1 cellular context compared by ENCODE assay signal in genomic region chr10:15211464-15211979, GRCh38.
TF ChIP-seq lines count a peak whose summit lies in the region.

No MANE protein-coding gene starts in this region.

TF ChIP-seq in IMR-90, 13 proteins besides CTCF, POLR2A, EP300 and RAD21:
- TF ChIP-seq, protein P1, sequence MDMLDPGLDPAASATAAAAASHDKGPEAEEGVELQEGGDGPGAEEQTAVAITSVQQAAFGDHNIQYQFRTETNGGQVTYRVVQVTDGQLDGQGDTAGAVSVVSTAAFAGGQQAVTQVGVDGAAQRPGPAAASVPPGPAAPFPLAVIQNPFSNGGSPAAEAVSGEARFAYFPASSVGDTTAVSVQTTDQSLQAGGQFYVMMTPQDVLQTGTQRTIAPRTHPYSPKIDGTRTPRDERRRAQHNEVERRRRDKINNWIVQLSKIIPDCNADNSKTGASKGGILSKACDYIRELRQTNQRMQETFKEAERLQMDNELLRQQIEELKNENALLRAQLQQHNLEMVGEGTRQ (IDR thresholded peaks at IDR 0.05; ENCODE audit: low read depth, low read length) = no peak
- TF ChIP-seq RCOR1 (IDR thresholded peaks at IDR 0.05; ENCODE audit: insufficient replicate concordance, low read length) (no peak), CEBPB (IDR thresholded peaks at IDR 0.05; ENCODE audit: low read depth, low read length) (peak; percentile 62; the same call in 1 of the 2 replicates), BHLHE40 (IDR thresholded peaks at IDR 0.05; ENCODE audit: low read depth, low read length) (peak; percentile 56; the same call in 1 of the 2 replicates), FOS (IDR thresholded peaks at IDR 0.05; ENCODE audit: low read depth, low read length) (peak; percentile 88), MAFK (IDR thresholded peaks at IDR 0.05; ENCODE audit: low read depth, low read length) (no peak), CHD1 (IDR thresholded peaks at IDR 0.05; ENCODE audit: low read depth, low read length) (no peak), NFE2L2 (IDR thresholded peaks at IDR 0.05; ENCODE audit: low read depth, low read length) (no peak), MXI1 (IDR thresholded peaks at IDR 0.05; ENCODE audit: borderline replicate concordance, low read depth, low read length) (no peak)
